ENCODE assay signal across 28 cellular contexts in the genomic region with DNA sequence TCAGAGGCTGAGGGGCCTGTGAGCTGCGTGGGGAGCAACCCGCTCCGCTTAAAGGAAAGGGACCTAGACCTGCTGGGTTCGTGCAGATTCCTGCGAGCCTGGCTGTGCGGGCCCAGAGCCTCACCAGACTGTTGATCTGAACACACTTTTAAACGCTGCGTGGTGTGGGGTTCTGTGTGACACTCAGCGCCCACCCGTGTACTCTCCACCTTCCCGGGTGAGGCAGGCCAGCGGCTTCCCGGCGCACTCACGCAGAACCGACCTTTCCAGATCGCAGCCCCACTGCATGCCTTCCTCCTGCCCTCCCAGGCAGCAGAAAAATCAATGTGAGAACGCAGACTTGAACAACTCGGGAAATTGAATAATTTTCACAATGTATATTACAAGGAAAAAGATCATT.
"Had no signal": no experiment of that assay in that cellular context is flagged by ENCODE, and none has a peak within 500 bp of the region (broad histone marks: within the 10 kb centered on the region; RNA-seq: fewer than 3 reads in every experiment).

No MANE protein-coding gene starts in this region.

- ATAC-seq: activated CD4-positive, alpha-beta T cell treated with anti-CD3 and anti-CD28 coated beads for 36 hours; gastrocnemius medialis; psoas muscle had no signal

- H3K27ac Mint-ChIP-seq: activated CD4-positive, alpha-beta T cell treated with anti-CD3 and anti-CD28 coated beads for 36 hours; activated naive CD4-positive, alpha-beta T cell treated with anti-CD3 and anti-CD28 coated beads, Interleukin-2, amount 10 ng/mL, durations not matched to agents 7 days and 5 days; activated T-helper 1 cell treated with anti-CD3 and anti-CD28 coated beads, Interleukin-12 subunit alpha, Interleukin-12 subunit beta, Interleukin-2, Interleukin-4 antibody, amounts not matched to agents 30 ng/mL and 10 ng/mL and 1 ng/mL, durations not matched to agents 14 hours and 24 hours and 36 hours; mesothelial cell of epicardium; nephron progenitor cell; type B pancreatic cell had no signal

- H3K9ac ChIP-seq: parathyroid adenoma had no signal

- H3K4me2 ChIP-seq: hepatocyte had no signal

- H3K27me3 Mint-ChIP-seq: activated CD4-positive, alpha-beta T cell treated with anti-CD3 and anti-CD28 coated beads for 36 hours; activated naive CD4-positive, alpha-beta T cell treated with anti-CD3 and anti-CD28 coated beads, Interleukin-2, amount 10 ng/mL, durations not matched to agents 7 days and 5 days; naive B cell; type B pancreatic cell had no signal

- H3K36me3 ChIP-seq: colonic mucosa, gastrocnemius medialis, sigmoid colon, thoracic aorta, uterus had no signal

- H3K36me3 Mint-ChIP-seq: activated naive CD4-positive, alpha-beta T cell treated with anti-CD3 and anti-CD28 coated beads, Interleukin-2, amount 10 ng/mL, durations not matched to agents 7 days and 5 days; mesothelial cell of epicardium; naive B cell; type B pancreatic cell had no signal

- H3K9me3 Mint-ChIP-seq: activated naive CD4-positive, alpha-beta T cell treated with anti-CD3 and anti-CD28 coated beads, Interleukin-2, amount 10 ng/mL, durations not matched to agents 7 days and 5 days; activated T-helper 1 cell treated with anti-CD3 and anti-CD28 coated beads, Interleukin-12 subunit alpha, Interleukin-12 subunit beta, Interleukin-2, Interleukin-4 antibody, amounts not matched to agents 30 ng/mL and 10 ng/mL and 1 ng/mL, durations not matched to agents 14 hours and 24 hours and 36 hours; mesothelial cell of epicardium; nephron progenitor cell; type B pancreatic cell had no signal

- H3K9me3 ChIP-seq: colonic mucosa, gastrocnemius medialis, psoas muscle, thoracic aorta, uterus had no signal

- H3K27ac ChIP-seq: colonic mucosa, gastrocnemius medialis, hepatocyte, parathyroid adenoma, psoas muscle, sigmoid colon, thoracic aorta, uterus had no signal

- DNase-seq: activated CD4-positive, alpha-beta T cell treated with anti-CD3 and anti-CD28 coated beads for 36 hours; activated CD4-positive, CD25-positive, alpha-beta regulatory T cell; activated CD8-positive, alpha-beta memory T cell treated with anti-CD3 and anti-CD28 coated beads, Interleukin-2, amount 50 U/mL, for 4 hours; activated effector memory CD4-positive, alpha-beta T cell treated with anti-CD3 and anti-CD28 coated beads, Interleukin-2, amount 50 U/mL, for 16 hours; activated naive CD4-positive, alpha-beta T cell treated with anti-CD3 and anti-CD28 coated beads, Interleukin-2, amount 10 ng/mL, durations not matched to agents 7 days and 5 days; activated T-cell treated with anti-CD3 and anti-CD28 coated beads, Interleukin-2, amount 50 U/mL, for 1 hour; amygdala; cerebellar nuclear complex; colonic mucosa; effector CD8-positive, alpha-beta T cell; gastrocnemius medialis; mammary epithelial cell; naive B cell; nephron progenitor cell; occipital lobe; psoas muscle; sigmoid colon; small intestine; stimulated activated CD4-positive, alpha-beta T cell treated with anti-CD3 and anti-CD28 coated beads, Interleukin-1b, Interleukin-23, amount 100 ng/mL, for 48 hours; stimulated activated naive CD4-positive, alpha-beta T cell treated with Interleukin-2 at 50 U/mL for 16 hours; T-helper 1 cell; uterus had no signal

- H3K4me1 Mint-ChIP-seq: activated CD4-positive, alpha-beta T cell treated with anti-CD3 and anti-CD28 coated beads for 36 hours; activated naive CD4-positive, alpha-beta T cell treated with anti-CD3 and anti-CD28 coated beads, Interleukin-2, amount 10 ng/mL, durations not matched to agents 7 days and 5 days; mesothelial cell of epicardium had no signal

- H3K79me2 ChIP-seq: hepatocyte, parathyroid adenoma had no signal

- H2AFZ ChIP-seq: hepatocyte, parathyroid adenoma had no signal

- H3K4me3 ChIP-seq: colonic mucosa, gastrocnemius medialis, hepatocyte, psoas muscle, sigmoid colon, thoracic aorta, uterus had no signal

- H3K4me1 ChIP-seq: colonic mucosa, parathyroid adenoma, uterus had no signal

- H3K27me3 ChIP-seq: colonic mucosa, gastrocnemius medialis, hepatocyte, sigmoid colon, uterus had no signal

- H3K4me3 Mint-ChIP-seq: activated CD4-positive, alpha-beta T cell treated with anti-CD3 and anti-CD28 coated beads for 36 hours; activated naive CD4-positive, alpha-beta T cell treated with anti-CD3 and anti-CD28 coated beads, Interleukin-2, amount 10 ng/mL, durations not matched to agents 7 days and 5 days; activated T-helper 1 cell treated with anti-CD3 and anti-CD28 coated beads, Interleukin-12 subunit alpha, Interleukin-12 subunit beta, Interleukin-2, Interleukin-4 antibody, amounts not matched to agents 30 ng/mL and 10 ng/mL and 1 ng/mL, durations not matched to agents 14 hours and 24 hours and 36 hours; mesothelial cell of epicardium; naive B cell; nephron progenitor cell; type B pancreatic cell had no signal
